Comparison of ENCODE assay signal across 16 cellular contexts in genomic region chr12:54253240-54253639, GRCh38. TPM values are rescaled to one million over a fixed set of nuclear protein-coding genes. Genes with fewer than 3 reads are reported as not detected.
DNase-seq lines count a peak whose midpoint lies in the region; ATAC-seq and TF ChIP-seq lines count a peak whose summit lies in the region.
"Had no signal": no experiment of that assay in that cellular context is flagged by ENCODE, and none has a peak within 500 bp of the region (broad histone marks: within the 10 kb centered on the region; RNA-seq: fewer than 3 reads in every experiment).

No MANE protein-coding gene starts in this region.

- H4K20me1 ChIP-seq in KMS-11 (ENCODE audit: insufficient read depth), result no peaks in the 10 kb centered on the region
- peaks cover 5% of the 10 kb centered on the region for H4K20me1 ChIP-seq in neural progenitor cell (ENCODE audit: low read depth)

- no peaks in the 10 kb centered on the region for H3K9me3 ChIP-seq in neural progenitor cell (ENCODE audit: low read depth)
- H3K9me3 ChIP-seq: A549, BE2C, HAP-1 had no signal

- H3K4me2 ChIP-seq in KMS-11, result no peak overlapping the region
- no peak overlapping the region for H3K4me2 ChIP-seq in neural progenitor cell
- H3K4me2 ChIP-seq: A549 had no signal

- TF ChIP-seq CTCF in KMS-11 (conservative IDR thresholded peaks at IDR 0.05; ENCODE audit: low read depth, low read length), result 0 out of 2 replicates have a peak, but pooled peaks have one; percentile 6
- no peak for TF ChIP-seq CTCF in RWPE1 (conservative IDR thresholded peaks at IDR 0.05; ENCODE audit: low read depth)
- no peak for TF ChIP-seq CTCF in neural progenitor cell (IDR thresholded peaks at IDR 0.05)

- peaks cover 4% of the 10 kb centered on the region for H3K27me3 Mint-ChIP-seq in neural progenitor cell (ENCODE audit: insufficient read depth, low read depth)
- H3K27me3 Mint-ChIP-seq: CD4-positive, alpha-beta memory T cell had no signal

- H3K4me3 Mint-ChIP-seq in neural progenitor cell, result no peak overlapping the region
- H3K4me3 Mint-ChIP-seq: CD4-positive, alpha-beta memory T cell had no signal

- H3K79me2 ChIP-seq in KMS-11 (ENCODE audit: insufficient read depth, low read depth) (no peaks in the 10 kb centered on the region; the same call in 1 of the 2 replicates), neural progenitor cell (ENCODE audit: low read depth) (peaks cover 98% of the 10 kb centered on the region)

- no peak for ATAC-seq in HG02610 (IDR thresholded peaks at IDR 0.05; ENCODE audit: unreplicated experiment)
- ATAC-seq: A549 had no signal

- CTCF ChIA-PET in RWPE1 (lab: Yijun Ruan, JAX), result interaction anchor here (0.6 kb wide), 2 partner anchors 46 to 72 kb away, joined by 3 to 4 read pairs; partner anchors contain the start of gene COPZ1

- H3K4me1 Mint-ChIP-seq in neural progenitor cell, result peaks cover 19% of the 10 kb centered on the region

- H3K4me3 ChIP-seq in KMS-11 (IDR thresholded peaks at IDR 0.05; ENCODE audit: insufficient read depth, low read depth, low read length) (no peak overlapping the region), neural progenitor cell (no peak overlapping the region)
- H3K4me3 ChIP-seq: A549, HAP-1 had no signal

- H3K27ac Mint-ChIP-seq in neural progenitor cell, result no peak overlapping the region
- H3K27ac Mint-ChIP-seq: CD4-positive, alpha-beta memory T cell had no signal

- DNase-seq in RWPE1 (ENCODE audit: low spot score) (no peak), neural progenitor cell (ENCODE audit: low spot score) (no peak), NCI-H1105 (lab: John Stamatoyannopoulos, UW) (no peak), NCI-H2029 treated with DMSO at 0.1 percent for 48 hours (lab: John Stamatoyannopoulos, UW) (no peak)
- DNase-seq in activated CD4-positive, alpha-beta T cell treated with anti-CD3 and anti-CD28 coated beads, Interleukin-2, amount 50 U/mL, for 1 hour, result no peak
- DNase-seq: BE2C; CD4-positive, alpha-beta memory T cell; DMS153; DMS79 treated with DMSO at 0.1 percent for 48 hours; GDM1 had no signal

- no peak overlapping the region for H3K27ac ChIP-seq in KMS-11
- H3K27ac ChIP-seq in RWPE1, result peak overlapping the region; percentile 55
- H3K27ac ChIP-seq in neural progenitor cell, result peak overlapping the region; percentile 58
- H3K27ac ChIP-seq: A549, C4-2B, HL-60 had no signal

- H3K9ac ChIP-seq in KMS-11, result no peak overlapping the region
- no peak overlapping the region for H3K9ac ChIP-seq in neural progenitor cell

- H2AFZ ChIP-seq in KMS-11 (ENCODE audit: low read depth) (no peak overlapping the region), neural progenitor cell (replicated peaks) (no peak overlapping the region)

- H3K27me3 ChIP-seq in KMS-11 (ENCODE audit: insufficient read depth, low read depth), result no peaks in the 10 kb centered on the region
- no peaks in the 10 kb centered on the region for H3K27me3 ChIP-seq in neural progenitor cell
- H3K27me3 ChIP-seq: BE2C had no signal

- H3K36me3 ChIP-seq in KMS-11 (ENCODE audit: insufficient read depth), result peaks cover 3% of the 10 kb centered on the region; the same call in 1 of the 2 replicates
- H3K36me3 ChIP-seq in neural progenitor cell, result peaks cover 50% of the 10 kb centered on the region

- peaks cover 53% of the 10 kb centered on the region for H3F3A ChIP-seq in neural progenitor cell (ENCODE audit: low read depth)

- H3K9me3 Mint-ChIP-seq in neural progenitor cell, result no peaks in the 10 kb centered on the region
- H3K9me3 Mint-ChIP-seq: CD4-positive, alpha-beta memory T cell had no signal

- H3K36me3 Mint-ChIP-seq in neural progenitor cell, result peaks cover 43% of the 10 kb centered on the region

- POLR2A ChIA-PET in RWPE1 (lab: Yijun Ruan, JAX; ENCODE audit: low non-redundant PET), result no interaction called here

- H3K4me1 ChIP-seq in KMS-11 (ENCODE audit: low read depth, poor library complexity, severe bottlenecking) (peaks cover 6% of the 10 kb centered on the region), neural progenitor cell (peaks cover 26% of the 10 kb centered on the region)

RNA-seq across cellular contexts. Expression of gene CBX5, which starts 26.7 kb away (rescaled TPM):
- 232 and 288 TPM in 2 replicates for total RNA-seq in neural progenitor cell (ENCODE audit: low replicate concordance)

RNA-seq across cellular contexts. Expression of gene HNRNPA1, which starts 27.3 kb away (rescaled TPM):
- 1,779 and 2,341 TPM in 2 replicates for total RNA-seq in neural progenitor cell (ENCODE audit: low replicate concordance)

RNA-seq across cellular contexts. Expression of gene NFE2, which starts 47.6 kb away (rescaled TPM):
- total RNA-seq in neural progenitor cell (ENCODE audit: low replicate concordance), result 2.8 and 4.3 TPM in 2 replicates
- total RNA-seq: CD4-positive, alpha-beta memory T cell had no signal
